In the genomic region with DNA sequence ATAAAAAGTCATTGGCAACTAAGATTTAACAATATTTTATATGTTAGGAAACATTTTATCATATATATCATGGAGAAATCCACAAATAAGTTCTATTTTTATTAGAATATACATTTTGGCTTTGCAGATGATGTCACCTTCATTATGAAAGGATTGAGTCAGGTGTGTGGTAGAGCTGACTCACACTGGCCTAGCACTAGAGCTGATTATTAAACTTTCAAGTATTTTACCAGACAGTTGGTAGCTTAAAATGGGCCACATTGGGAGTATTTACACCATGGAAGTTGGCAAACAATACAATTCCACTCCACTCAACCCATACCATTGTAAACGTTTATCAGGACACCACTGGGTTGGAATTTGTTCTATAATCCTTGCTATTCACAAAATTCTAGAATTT, we compare ENCODE assay signal across 1 cellular context.
TF ChIP-seq lines count a peak whose summit lies in the region.

No MANE protein-coding gene starts in this region.

TF ChIP-seq in SK-N-SH treated with all-trans-retinoic acid at 6 μM for 48 hours, 23 proteins besides CTCF, POLR2A, EP300 and RAD21 (continued from another document):
- TF ChIP-seq, protein P1, sequence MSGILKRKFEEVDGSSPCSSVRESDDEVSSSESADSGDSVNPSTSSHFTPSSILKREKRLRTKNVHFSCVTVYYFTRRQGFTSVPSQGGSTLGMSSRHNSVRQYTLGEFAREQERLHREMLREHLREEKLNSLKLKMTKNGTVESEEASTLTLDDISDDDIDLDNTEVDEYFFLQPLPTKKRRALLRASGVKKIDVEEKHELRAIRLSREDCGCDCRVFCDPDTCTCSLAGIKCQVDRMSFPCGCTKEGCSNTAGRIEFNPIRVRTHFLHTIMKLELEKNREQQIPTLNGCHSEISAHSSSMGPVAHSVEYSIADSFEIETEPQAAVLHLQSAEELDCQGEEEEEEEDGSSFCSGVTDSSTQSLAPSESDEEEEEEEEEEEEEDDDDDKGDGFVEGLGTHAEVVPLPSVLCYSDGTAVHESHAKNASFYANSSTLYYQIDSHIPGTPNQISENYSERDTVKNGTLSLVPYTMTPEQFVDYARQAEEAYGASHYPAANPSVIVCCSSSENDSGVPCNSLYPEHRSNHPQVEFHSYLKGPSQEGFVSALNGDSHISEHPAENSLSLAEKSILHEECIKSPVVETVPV (CRISPR knock-in tag; IDR thresholded peaks at IDR 0.05) = no peak
- TF ChIP-seq BACH2 (CRISPR knock-in tag; IDR thresholded peaks at IDR 0.05; ENCODE audit: borderline replicate concordance) (no peak), ZFP3 (CRISPR knock-in tag; IDR thresholded peaks at IDR 0.05) (no peak), ZFP30 (CRISPR knock-in tag; IDR thresholded peaks at IDR 0.05) (no peak), RARB (CRISPR knock-in tag; IDR thresholded peaks at IDR 0.05) (no peak), PPARA (CRISPR knock-in tag; IDR thresholded peaks at IDR 0.05; ENCODE audit: borderline replicate concordance) (no peak), SNAI2 (CRISPR knock-in tag; IDR thresholded peaks at IDR 0.05) (no peak), CSDC2 (CRISPR knock-in tag; IDR thresholded peaks at IDR 0.05) (no peak), ESRRG (CRISPR knock-in tag; IDR thresholded peaks at IDR 0.05) (no peak), TCF4 (CRISPR knock-in tag; IDR thresholded peaks at IDR 0.05; ENCODE audit: borderline replicate concordance) (no peak)
- TF ChIP-seq, protein P2, sequence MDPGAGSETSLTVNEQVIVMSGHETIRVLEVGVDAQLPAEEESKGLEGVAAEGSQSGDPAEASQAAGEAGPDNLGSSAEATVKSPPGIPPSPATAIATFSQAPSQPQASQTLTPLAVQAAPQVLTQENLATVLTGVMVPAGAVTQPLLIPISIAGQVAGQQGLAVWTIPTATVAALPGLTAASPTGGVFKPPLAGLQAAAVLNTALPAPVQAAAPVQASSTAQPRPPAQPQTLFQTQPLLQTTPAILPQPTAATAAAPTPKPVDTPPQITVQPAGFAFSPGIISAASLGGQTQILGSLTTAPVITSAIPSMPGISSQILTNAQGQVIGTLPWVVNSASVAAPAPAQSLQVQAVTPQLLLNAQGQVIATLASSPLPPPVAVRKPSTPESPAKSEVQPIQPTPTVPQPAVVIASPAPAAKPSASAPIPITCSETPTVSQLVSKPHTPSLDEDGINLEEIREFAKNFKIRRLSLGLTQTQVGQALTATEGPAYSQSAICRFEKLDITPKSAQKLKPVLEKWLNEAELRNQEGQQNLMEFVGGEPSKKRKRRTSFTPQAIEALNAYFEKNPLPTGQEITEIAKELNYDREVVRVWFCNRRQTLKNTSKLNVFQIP (CRISPR knock-in tag; IDR thresholded peaks at IDR 0.05; ENCODE audit: borderline replicate concordance, low read depth) = no peak
